In the genomic region with DNA sequence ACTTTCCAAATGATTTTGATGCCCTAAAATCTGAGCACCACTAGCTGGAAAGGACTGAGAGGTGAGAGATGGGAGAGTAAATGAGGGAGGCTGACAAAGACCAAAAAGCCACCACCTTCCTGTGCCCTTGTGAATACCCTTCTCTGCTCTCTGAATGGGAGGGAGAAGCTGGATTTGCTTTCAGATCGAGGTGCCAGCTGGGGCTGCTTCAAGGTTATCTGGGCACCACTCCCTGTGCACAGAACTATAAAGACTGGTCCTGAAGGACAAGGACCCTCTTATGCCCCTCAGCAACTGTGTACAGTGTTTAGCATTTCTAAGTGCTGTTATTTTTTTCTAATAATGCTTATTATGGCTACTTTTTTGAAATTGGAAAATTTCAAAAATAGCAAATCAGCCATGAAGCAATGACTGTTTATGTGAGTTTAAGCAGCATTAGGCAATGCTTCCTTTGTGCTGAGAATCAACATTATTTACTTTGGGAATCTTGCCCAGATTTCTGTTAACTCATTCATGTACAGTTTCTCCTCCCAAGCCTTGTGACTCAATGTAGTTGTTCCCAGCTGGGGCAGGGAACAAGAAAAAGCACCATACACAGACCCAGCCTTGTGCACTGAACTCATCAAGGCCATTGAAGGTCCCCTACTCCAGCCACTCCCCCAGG, we compare ENCODE assay signal across 11 cellular contexts. TPM values are rescaled to one million over a fixed set of nuclear protein-coding genes. Genes with fewer than 3 reads are reported as not detected.
DNase-seq lines count a peak whose midpoint lies in the region; ATAC-seq and TF ChIP-seq lines count a peak whose summit lies in the region.
"Had no signal": no experiment of that assay in that cellular context is flagged by ENCODE, and none has a peak within 500 bp of the region (broad histone marks: within the 10 kb centered on the region; RNA-seq: fewer than 3 reads in every experiment).

No MANE protein-coding gene starts in this region.

- CTCF ChIA-PET in A673 (lab: Charles Lee) = no interaction called here

- DNase-seq in A673 (ENCODE audit: low spot score) (peak; percentile 64), LHCN-M2 (ENCODE audit: low read depth) (peak; percentile 84), dedifferentiated amniotic fluid mesenchymal stem cell (ENCODE audit: extremely low spot score) (peak; percentile 79), lung (ENCODE audit: low spot score) (no peak), NCI-H774 (lab: John Stamatoyannopoulos, UW) (no peak), mucosa of gallbladder (ENCODE audit: low spot score) (no peak)
- no peak for DNase-seq in activated T-helper 1 cell treated with anti-CD3 and anti-CD28 coated beads, Interleukin-12 subunit alpha, Interleukin-12 subunit beta, Interleukin-2, Interleukin-4 antibody, amounts not matched to agents 30 ng/mL and 10 ng/mL and 1 ng/mL, durations not matched to agents 14 hours and 24 hours and 36 hours (ENCODE audit: low spot score)
- DNase-seq: activated CD4-positive, alpha-beta T cell treated with anti-CD3 and anti-CD28 coated beads, Interleukin-2, amount 50 U/mL, for 4 hours; CD4-positive, CD25-positive, alpha-beta regulatory T cell; NCI-H1436 treated with DMSO at 0.1 percent for 48 hours had no signal

- intact Hi-C loops in A673 (cut with micrococcal nuclease; ENCODE audit: unreplicated experiment) = no loop called here
- intact Hi-C loops in activated T-helper 1 cell treated with anti-CD3 and anti-CD28 coated beads, Interleukin-12 subunit alpha, Interleukin-12 subunit beta, Interleukin-2, Interleukin-4 antibody, amounts not matched to agents 30 ng/mL and 10 ng/mL and 1 ng/mL, durations not matched to agents 14 hours and 24 hours and 36 hours (cut with micrococcal nuclease) = no loop called here

- WGBS in lung, 2 donors = 22 to 68% methylated on average over 1 of the region's 1 CpG

- H3K27ac ChIP-seq in A673 (ENCODE audit: low read depth, low read length, poor library complexity, severe bottlenecking) (no peak overlapping the region), lung (ENCODE audit: low read depth in 1 of 2, low read length in 1 of 2) (peak overlapping the region in 1 of 2 donors; percentile 90)

- peaks cover 3% of the 10 kb centered on the region for H3K27me3 Mint-ChIP-seq in activated T-helper 1 cell treated with anti-CD3 and anti-CD28 coated beads, Interleukin-12 subunit alpha, Interleukin-12 subunit beta, Interleukin-2, Interleukin-4 antibody, amounts not matched to agents 30 ng/mL and 10 ng/mL and 1 ng/mL, durations not matched to agents 14 hours and 24 hours and 36 hours (ENCODE audit: insufficient read depth)
- H3K27me3 Mint-ChIP-seq: CD4-positive, CD25-positive, alpha-beta regulatory T cell had no signal

- H3K27ac Mint-ChIP-seq in activated T-helper 1 cell treated with anti-CD3 and anti-CD28 coated beads, Interleukin-12 subunit alpha, Interleukin-12 subunit beta, Interleukin-2, Interleukin-4 antibody, amounts not matched to agents 30 ng/mL and 10 ng/mL and 1 ng/mL, durations not matched to agents 14 hours and 24 hours and 36 hours = no peak overlapping the region

- H3K9me3 ChIP-seq in A673 (ENCODE audit: low read depth, low read length, poor library complexity, severe bottlenecking) (no peaks in the 10 kb centered on the region), lung (ENCODE audit: control insufficient read depth in 2 of 2, insufficient read depth in 1 of 2, low read length in 1 of 2) (no peaks in the 10 kb centered on the region)

- H3K4me1 Mint-ChIP-seq in activated T-helper 1 cell treated with anti-CD3 and anti-CD28 coated beads, Interleukin-12 subunit alpha, Interleukin-12 subunit beta, Interleukin-2, Interleukin-4 antibody, amounts not matched to agents 30 ng/mL and 10 ng/mL and 1 ng/mL, durations not matched to agents 14 hours and 24 hours and 36 hours (ENCODE audit: low read depth) = no peaks in the 10 kb centered on the region
- H3K4me1 Mint-ChIP-seq: CD4-positive, CD25-positive, alpha-beta regulatory T cell had no signal

- no peak for TF ChIP-seq CTCF in A673 (conservative IDR thresholded peaks at IDR 0.05; ENCODE audit: low read depth, low read length)
- no peak for TF ChIP-seq CTCF in lung (IDR thresholded peaks at IDR 0.05; ENCODE audit: control extremely low read depth, extremely low read depth)

- no peaks in the 10 kb centered on the region for H3K36me3 Mint-ChIP-seq in activated T-helper 1 cell treated with anti-CD3 and anti-CD28 coated beads, Interleukin-12 subunit alpha, Interleukin-12 subunit beta, Interleukin-2, Interleukin-4 antibody, amounts not matched to agents 30 ng/mL and 10 ng/mL and 1 ng/mL, durations not matched to agents 14 hours and 24 hours and 36 hours (ENCODE audit: low read depth)
- H3K36me3 Mint-ChIP-seq: CD4-positive, CD25-positive, alpha-beta regulatory T cell had no signal

- H3K4me3 Mint-ChIP-seq in activated T-helper 1 cell treated with anti-CD3 and anti-CD28 coated beads, Interleukin-12 subunit alpha, Interleukin-12 subunit beta, Interleukin-2, Interleukin-4 antibody, amounts not matched to agents 30 ng/mL and 10 ng/mL and 1 ng/mL, durations not matched to agents 14 hours and 24 hours and 36 hours = no peak overlapping the region
- H3K4me3 Mint-ChIP-seq: CD4-positive, CD25-positive, alpha-beta regulatory T cell had no signal

- peaks cover 4% of the 10 kb centered on the region for H3K9me3 Mint-ChIP-seq in activated T-helper 1 cell treated with anti-CD3 and anti-CD28 coated beads, Interleukin-12 subunit alpha, Interleukin-12 subunit beta, Interleukin-2, Interleukin-4 antibody, amounts not matched to agents 30 ng/mL and 10 ng/mL and 1 ng/mL, durations not matched to agents 14 hours and 24 hours and 36 hours

- BruUV-seq in A673 (replicated peaks; lab: Mats Ljungman, UMichigan) = no TSS peak

- H3K4me1 ChIP-seq in A673 (ENCODE audit: insufficient read depth, low read length, poor library complexity, severe bottlenecking) (no peaks in the 10 kb centered on the region), lung (ENCODE audit: control insufficient read depth in 2 of 2, insufficient read depth in 2 of 2, low read length in 2 of 2) (peaks cover 0 to 3% of the 10 kb centered on the region in 2 donors)

- H3K4me3 ChIP-seq in A673 (ENCODE audit: low read depth, low read length, poor library complexity, severe bottlenecking) (peak overlapping the region; percentile 7), lung (no peak overlapping the region)

- H3K36me3 ChIP-seq in A673 (ENCODE audit: insufficient read depth, low read length, poor library complexity, severe bottlenecking) (no peaks in the 10 kb centered on the region), lung (ENCODE audit: control insufficient read depth in 2 of 2, insufficient read depth in 2 of 2, low read length in 2 of 2) (no peaks in the 10 kb centered on the region)

- H3K27me3 ChIP-seq in A673 (replicated peaks; ENCODE audit: insufficient read depth, low read depth, low read length, poor library complexity) (no peaks in the 10 kb centered on the region), lung (ENCODE audit: control insufficient read depth, insufficient read depth) (no peaks in the 10 kb centered on the region)

- POLR2A ChIA-PET in A673 (lab: Charles Lee; ENCODE audit: low non-redundant PET) = interaction anchor here (0.6 kb wide), 1 partner anchor 37 kb away, joined by 3 read pairs; no protein-coding TSS in a partner anchor

- ATAC-seq in lung (ENCODE audit: insufficient read depth, low FRiP score) (peak; percentile 48), HG03521 (IDR thresholded peaks at IDR 0.05; ENCODE audit: unreplicated experiment) (no peak)

RNA-seq across cellular contexts. Expression of a gene that starts 37.4 kb away (rescaled TPM):
- total RNA-seq in A673 (2021) = 146 and 161 TPM in 2 replicates
- 166 and 176 TPM in 2 replicates for total RNA-seq in LHCN-M2 (2014; rRNA removed)
- 166 TPM for polyA plus RNA-seq in LHCN-M2 (2012)
- total RNA-seq in lung = 100 to 1,000 TPM; 122 to 138 TPM
- 10 to 100 TPM; 50.5 to 87.0 TPM for polyA plus RNA-seq in lung
- total RNA-seq in mucosa of gallbladder = 108 TPM
- 289 TPM in 2 replicates for total RNA-seq in activated T-helper 1 cell treated with anti-CD3 and anti-CD28 coated beads, Interleukin-12 subunit alpha, Interleukin-12 subunit beta, Interleukin-2, Interleukin-4 antibody, amounts not matched to agents 30 ng/mL and 10 ng/mL and 1 ng/mL, durations not matched to agents 14 hours and 24 hours and 36 hours

Comparison
In these comparisons a context has a peak if more than half of its experiments do, and no peak if none do; other contexts are left out.
1. DNase-seq: peak in A673 (single experiment), LHCN-M2 (single experiment) and dedifferentiated amniotic fluid mesenchymal stem cell (single experiment); none in lung (single experiment), NCI-H774 (single experiment), mucosa of gallbladder (single experiment) and activated T-helper 1 cell treated with anti-CD3 and anti-CD28 coated beads, Interleukin-12 subunit alpha, Interleukin-12 subunit beta, Interleukin-2, Interleukin-4 antibody, amounts not matched to agents 30 ng/mL and 10 ng/mL and 1 ng/mL, durations not matched to agents 14 hours and 24 hours and 36 hours (single experiment).